In the genomic region with DNA sequence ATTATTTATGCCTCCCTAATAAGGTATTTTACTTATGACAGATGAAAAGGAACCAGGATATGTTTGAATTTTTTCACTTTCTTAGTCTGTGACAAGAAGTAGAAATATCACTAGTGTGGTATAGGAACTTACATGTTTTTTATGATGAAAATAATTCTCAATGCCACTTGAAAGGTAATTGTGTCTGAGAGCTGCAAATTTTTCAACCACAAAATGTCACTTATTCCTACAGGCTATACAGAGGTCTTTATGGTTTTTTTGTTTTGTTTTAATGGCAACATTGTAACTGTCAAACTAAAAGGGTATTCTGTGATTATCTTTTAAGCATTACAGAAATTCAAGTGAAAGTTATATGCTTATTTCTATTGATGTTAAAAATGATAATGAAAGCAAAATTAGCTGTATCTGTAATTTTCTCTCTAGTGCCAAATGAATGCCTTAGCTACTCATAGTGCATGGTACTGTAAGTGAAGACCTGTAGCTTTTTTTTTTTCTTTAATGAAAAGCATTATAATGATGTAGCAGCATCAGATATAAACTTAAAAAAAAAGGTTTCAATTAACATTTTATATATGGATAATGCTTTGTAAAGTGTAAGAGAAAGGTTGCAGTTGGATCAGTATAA, we compare ENCODE assay signal across 22 cellular contexts. TPM values are rescaled to one million over a fixed set of nuclear protein-coding genes. Genes with fewer than 3 reads are reported as not detected.
DNase-seq lines count a peak whose midpoint lies in the region; ATAC-seq and TF ChIP-seq lines count a peak whose summit lies in the region.
"Had no signal": no experiment of that assay in that cellular context is flagged by ENCODE, and none has a peak within 500 bp of the region (broad histone marks: within the 10 kb centered on the region; RNA-seq: fewer than 3 reads in every experiment).

No MANE protein-coding gene starts in this region.

- TF ChIP-seq CTCF in MM.1S (IDR thresholded peaks at IDR 0.05; ENCODE audit: low read length) (no peak), Peyer's patch (IDR thresholded peaks at IDR 0.05) (no peak), CD14-positive monocyte (IDR thresholded peaks at IDR 0.05) (no peak)

- no peak overlapping the region for H3K4me3 Mint-ChIP-seq in activated naive CD4-positive, alpha-beta T cell treated with anti-CD3 and anti-CD28 coated beads for 36 hours
- H3K4me3 Mint-ChIP-seq in effector memory CD8-positive, alpha-beta T cell, result no peak overlapping the region
- no peak overlapping the region for H3K4me3 Mint-ChIP-seq in stimulated activated naive CD8-positive, alpha-beta T cell treated with anti-CD3 and anti-CD28 coated beads, Interleukin-15, amount 100 ng/mL, for 72 hours
- H3K4me3 Mint-ChIP-seq in CD14-positive monocyte, result no peak overlapping the region
- H3K4me3 Mint-ChIP-seq: brain had no signal

- no peaks in the 10 kb centered on the region for H3K27me3 ChIP-seq in MM.1S (replicated peaks; ENCODE audit: insufficient read depth, low read length)
- H3K27me3 ChIP-seq in Peyer's patch, result no peaks in the 10 kb centered on the region
- H3K27me3 ChIP-seq: adrenal gland, BLaER1, transverse colon had no signal

- peaks cover 100% of the 10 kb centered on the region for H3K79me2 ChIP-seq in MM.1S (ENCODE audit: low read length)

- TF ChIP-seq POLR2A in Peyer's patch (IDR thresholded peaks at IDR 0.05), result no peak

- H3K4me2 ChIP-seq in MM.1S (ENCODE audit: low read depth, low read length), result peak overlapping the region; percentile 76
- H3K4me2 ChIP-seq: BLaER1 had no signal

- H3K27ac Mint-ChIP-seq in activated naive CD4-positive, alpha-beta T cell treated with anti-CD3 and anti-CD28 coated beads for 36 hours, result peak overlapping the region; percentile 38
- H3K27ac Mint-ChIP-seq in effector memory CD8-positive, alpha-beta T cell, result peak overlapping the region in 1 of 2 donors; percentile 71
- peak overlapping the region in 1 of 2 donors; percentile 78 for H3K27ac Mint-ChIP-seq in stimulated activated naive CD8-positive, alpha-beta T cell treated with anti-CD3 and anti-CD28 coated beads, Interleukin-15, amount 100 ng/mL, for 72 hours
- H3K27ac Mint-ChIP-seq in CD14-positive monocyte, result no peak overlapping the region
- H3K27ac Mint-ChIP-seq: brain had no signal

- H3K4me1 Mint-ChIP-seq in activated naive CD4-positive, alpha-beta T cell treated with anti-CD3 and anti-CD28 coated beads for 36 hours (ENCODE audit: low read depth), result peaks cover 47% of the 10 kb centered on the region
- peaks cover 24 to 58% of the 10 kb centered on the region in 2 donors for H3K4me1 Mint-ChIP-seq in effector memory CD8-positive, alpha-beta T cell (ENCODE audit: low read depth in 2 of 2)
- peaks cover 47% of the 10 kb centered on the region for H3K4me1 Mint-ChIP-seq in stimulated activated naive CD8-positive, alpha-beta T cell treated with anti-CD3 and anti-CD28 coated beads, Interleukin-15, amount 100 ng/mL, for 72 hours
- H3K4me1 Mint-ChIP-seq in CD14-positive monocyte, result peaks cover 19% of the 10 kb centered on the region

- H3K4me1 ChIP-seq in MM.1S (ENCODE audit: low read length) (peaks cover 89% of the 10 kb centered on the region), Peyer's patch (peaks cover 0 to 18% (median 0%) of the 10 kb centered on the region in 4 donors)
- H3K4me1 ChIP-seq: BLaER1, Caco-2 had no signal

- peaks cover 66% of the 10 kb centered on the region for H3F3A ChIP-seq in MM.1S (ENCODE audit: insufficient read depth, low read length)

- 0 out of 2 replicates have a peak, but pooled peaks cover 4% of the 10 kb centered on the region for H4K20me1 ChIP-seq in MM.1S (ENCODE audit: insufficient read depth, low read length)

- no peaks in the 10 kb centered on the region for H3K27me3 Mint-ChIP-seq in activated naive CD4-positive, alpha-beta T cell treated with anti-CD3 and anti-CD28 coated beads for 36 hours (ENCODE audit: low read depth)
- no peaks in the 10 kb centered on the region for H3K27me3 Mint-ChIP-seq in effector memory CD8-positive, alpha-beta T cell
- H3K27me3 Mint-ChIP-seq in stimulated activated naive CD8-positive, alpha-beta T cell treated with anti-CD3 and anti-CD28 coated beads, Interleukin-15, amount 100 ng/mL, for 72 hours, result no peaks in the 10 kb centered on the region
- H3K27me3 Mint-ChIP-seq in CD14-positive monocyte (ENCODE audit: low read depth in 3 of 3), result peaks cover 0 to 2% (median 0%) of the 10 kb centered on the region in 3 donors
- H3K27me3 Mint-ChIP-seq: brain had no signal

- H3K36me3 Mint-ChIP-seq in activated naive CD4-positive, alpha-beta T cell treated with anti-CD3 and anti-CD28 coated beads for 36 hours (ENCODE audit: low read depth), result peaks cover 17% of the 10 kb centered on the region
- peaks cover 35% of the 10 kb centered on the region for H3K36me3 Mint-ChIP-seq in effector memory CD8-positive, alpha-beta T cell (ENCODE audit: insufficient read depth)
- H3K36me3 Mint-ChIP-seq in CD14-positive monocyte, result peaks cover 43 to 67% of the 10 kb centered on the region in 2 donors

- CTCF ChIA-PET in activated naive CD4-positive, alpha-beta T cell treated with anti-CD3 and anti-CD28 coated beads for 36 hours (lab: Charles Lee), result interaction anchor here (1.4 to 6.1 kb wide), 3 partner anchors 12 to 39 kb away, joined by 4 to 22 read pairs (median 5); no protein-coding TSS in a partner anchor

- peak overlapping the region; percentile 61; the same call in 1 of the 2 replicates for H3K9ac ChIP-seq in MM.1S (ENCODE audit: low read length)
- H3K9ac ChIP-seq: BLaER1 had no signal

- peak overlapping the region; percentile 41 for H3K4me3 ChIP-seq in MM.1S (ENCODE audit: low read length)
- no peak overlapping the region for H3K4me3 ChIP-seq in Peyer's patch
- H3K4me3 ChIP-seq: adrenal gland, BLaER1, SK-N-MC, transverse colon had no signal

- H3K9me3 ChIP-seq in MM.1S (replicated peaks; ENCODE audit: insufficient read depth, low read length) (no peaks in the 10 kb centered on the region), Peyer's patch (no peaks in the 10 kb centered on the region)
- H3K9me3 ChIP-seq: adrenal gland, BLaER1, Caco-2, transverse colon had no signal

- ATAC-seq in effector memory CD8-positive, alpha-beta T cell (replicated peaks), result peak; percentile 59
- ATAC-seq in stimulated activated naive CD8-positive, alpha-beta T cell treated with anti-CD3 and anti-CD28 coated beads, Interleukin-15, amount 100 ng/mL, for 72 hours, result peak; percentile 46
- ATAC-seq: left lobe of liver had no signal

- H3K9me2 ChIP-seq in MM.1S (replicated peaks; ENCODE audit: insufficient read depth, low read length), result no peaks in the 10 kb centered on the region

- H3K27ac ChIP-seq in MM.1S (ENCODE audit: low read length), result peak overlapping the region; percentile 99; the same call in 1 of the 2 replicates
- H3K27ac ChIP-seq in Peyer's patch, result no peak overlapping the region
- H3K27ac ChIP-seq: BLaER1, SK-N-MC, transverse colon had no signal

- H3K9me3 Mint-ChIP-seq in activated naive CD4-positive, alpha-beta T cell treated with anti-CD3 and anti-CD28 coated beads for 36 hours, result no peaks in the 10 kb centered on the region
- H3K9me3 Mint-ChIP-seq in effector memory CD8-positive, alpha-beta T cell, result no peaks in the 10 kb centered on the region
- no peaks in the 10 kb centered on the region for H3K9me3 Mint-ChIP-seq in stimulated activated naive CD8-positive, alpha-beta T cell treated with anti-CD3 and anti-CD28 coated beads, Interleukin-15, amount 100 ng/mL, for 72 hours
- H3K9me3 Mint-ChIP-seq in CD14-positive monocyte, result no peaks in the 10 kb centered on the region
- H3K9me3 Mint-ChIP-seq: brain had no signal

- intact Hi-C loops in activated naive CD4-positive, alpha-beta T cell treated with anti-CD3 and anti-CD28 coated beads for 36 hours (cut with micrococcal nuclease), result loop anchor here (2.0 kb wide), 1 partner anchor 15 kb away; a partner anchor contains a TSS
- intact Hi-C loops in CD14-positive monocyte (cut with micrococcal nuclease), result no loop called here

- no peak overlapping the region for H2AFZ ChIP-seq in MM.1S (ENCODE audit: low read length)

- H3K36me3 ChIP-seq in MM.1S (replicated peaks; ENCODE audit: insufficient read depth, low read length) (peaks cover 23% of the 10 kb centered on the region), Peyer's patch (peaks cover 0 to 18% (median 0%) of the 10 kb centered on the region in 3 donors)

- DNase-seq in activated naive CD4-positive, alpha-beta T cell treated with anti-CD3 and anti-CD28 coated beads for 36 hours, result no peak
- DNase-seq in activated naive CD4-positive, alpha-beta T cell treated with Interleukin-2 at 50 U/mL for 16 hours, result no peak
- DNase-seq in MM.1S (peak; percentile 34), Peyer's patch (no peak), CD14-positive monocyte (ENCODE audit: low spot score) (no peak)
- DNase-seq in effector memory CD8-positive, alpha-beta T cell, result no peak
- no peak for DNase-seq in stimulated activated naive CD8-positive, alpha-beta T cell treated with anti-CD3 and anti-CD28 coated beads, Interleukin-15, amount 100 ng/mL, for 72 hours
- DNase-seq: adrenal gland; Caco-2; DMS79 treated with DMSO at 0.1 percent for 48 hours; GF-D8; HCEC 1CT; Kasumi-1; NCI-H1694; NCI-H510A; nucleus accumbens; stimulated activated CD8-positive, alpha-beta memory T cell treated with anti-CD3 and anti-CD28 coated beads, Interleukin-4, amount 100 ng/mL, for 48 hours; transverse colon had no signal

RNA-seq across cellular contexts. Expression of a gene that starts 14.7 kb away (rescaled TPM):
- 10 to 100 TPM; 30.3 to 34.2 TPM for total RNA-seq in activated naive CD4-positive, alpha-beta T cell treated with anti-CD3 and anti-CD28 coated beads for 36 hours
- total RNA-seq in Peyer's patch, result 10 to 100 TPM; 28.1 to 48.2 (median 43.0) TPM
- polyA plus RNA-seq in CD14-positive monocyte, result 10 to 100 TPM; 26.0 to 26.4 TPM
